ENCODE assay signal across 8 cellular contexts in genomic region chr16:28935924-28936783, GRCh38. TPM values are rescaled to one million over a fixed set of nuclear protein-coding genes. Genes with fewer than 3 reads are reported as not detected.
DNase-seq lines count a peak whose midpoint lies in the region; ATAC-seq, FAIRE-seq and TF ChIP-seq lines count a peak whose summit lies in the region.

No MANE protein-coding gene starts in this region.

- no peaks in the 10 kb centered on the region for H4K20me1 ChIP-seq in osteoblast (ENCODE audit: insufficient read depth, low read length)

- CTCF ChIA-PET in RWPE1 (lab: Yijun Ruan, JAX) = interaction anchor here (0.7 kb wide), 1 partner anchor 12 kb away, joined by 3 read pairs; no protein-coding TSS in a partner anchor

- no peak for TF ChIP-seq CTCF in RWPE1 (conservative IDR thresholded peaks at IDR 0.05; ENCODE audit: low read depth)
- TF ChIP-seq CTCF in osteoblast (IDR thresholded peaks at IDR 0.05; ENCODE audit: extremely low read depth, low read depth, low read length) = no peak
- TF ChIP-seq CTCF in suprapubic skin (IDR thresholded peaks at IDR 0.05) = no peak

- H3K4me1 ChIP-seq in osteoblast (ENCODE audit: insufficient read depth, low read length) (peaks cover 5% of the 10 kb centered on the region), suprapubic skin (peaks cover 3% of the 10 kb centered on the region)

- TF ChIP-seq EP300 in suprapubic skin (IDR thresholded peaks at IDR 0.05) = no peak

- peak overlapping the region; percentile 73 for H3K4me2 ChIP-seq in osteoblast (ENCODE audit: insufficient read depth, low read length)

- no peaks in the 10 kb centered on the region for H3K79me2 ChIP-seq in osteoblast (ENCODE audit: insufficient read depth, low read length)

- peak; percentile 93 for FAIRE-seq in GM18507 (lab: Jason Lieb, UNC)

- peak overlapping the region; percentile 72 for H3K4me3 Mint-ChIP-seq in activated T-helper 2 cell treated with anti-CD3 and anti-CD28 coated beads, Interferon-gamma antibody, Interleukin-2, Interleukin-4, amounts not matched to agents 10 μg/mL and 5 μg/mL and 100 μg/mL, durations not matched to agents 14 hours and 24 hours and 36 hours (ENCODE audit: low read depth)

- peaks cover 11% of the 10 kb centered on the region for H3K4me1 Mint-ChIP-seq in activated T-helper 2 cell treated with anti-CD3 and anti-CD28 coated beads, Interferon-gamma antibody, Interleukin-2, Interleukin-4, amounts not matched to agents 10 μg/mL and 5 μg/mL and 100 μg/mL, durations not matched to agents 14 hours and 24 hours and 36 hours (ENCODE audit: low read depth)

- H3K36me3 Mint-ChIP-seq in activated T-helper 2 cell treated with anti-CD3 and anti-CD28 coated beads, Interferon-gamma antibody, Interleukin-2, Interleukin-4, amounts not matched to agents 10 μg/mL and 5 μg/mL and 100 μg/mL, durations not matched to agents 14 hours and 24 hours and 36 hours (ENCODE audit: low read depth) = no peaks in the 10 kb centered on the region

- POLR2A ChIA-PET in RWPE1 (lab: Yijun Ruan, JAX; ENCODE audit: low non-redundant PET) = no interaction called here

- no peaks in the 10 kb centered on the region for H3K9me3 Mint-ChIP-seq in activated T-helper 2 cell treated with anti-CD3 and anti-CD28 coated beads, Interferon-gamma antibody, Interleukin-2, Interleukin-4, amounts not matched to agents 10 μg/mL and 5 μg/mL and 100 μg/mL, durations not matched to agents 14 hours and 24 hours and 36 hours

- intact Hi-C loops in activated T-helper 2 cell treated with anti-CD3 and anti-CD28 coated beads, Interferon-gamma antibody, Interleukin-2, Interleukin-4, amounts not matched to agents 10 μg/mL and 5 μg/mL and 100 μg/mL, durations not matched to agents 14 hours and 24 hours and 36 hours (cut with micrococcal nuclease) = no loop called here

- H3K27ac ChIP-seq in RWPE1 = peak overlapping the region; percentile 49
- H3K27ac ChIP-seq in osteoblast (ENCODE audit: low read depth, low read length) = no peak overlapping the region
- H3K27ac ChIP-seq in suprapubic skin = no peak overlapping the region

- no peaks in the 10 kb centered on the region for H3K9me3 ChIP-seq in osteoblast (ENCODE audit: low read depth, low read length)
- H3K9me3 ChIP-seq in suprapubic skin = no peaks in the 10 kb centered on the region

- H3K27me3 Mint-ChIP-seq in activated T-helper 2 cell treated with anti-CD3 and anti-CD28 coated beads, Interferon-gamma antibody, Interleukin-2, Interleukin-4, amounts not matched to agents 10 μg/mL and 5 μg/mL and 100 μg/mL, durations not matched to agents 14 hours and 24 hours and 36 hours (ENCODE audit: low read depth) = no peaks in the 10 kb centered on the region

- no peaks in the 10 kb centered on the region for H3K27me3 ChIP-seq in osteoblast (ENCODE audit: insufficient read depth, low read length)
- no peaks in the 10 kb centered on the region for H3K27me3 ChIP-seq in suprapubic skin

- WGBS in suprapubic skin = 33% methylated on average over 36 of the region's 36 CpGs

- TF ChIP-seq POLR2A in suprapubic skin (IDR thresholded peaks at IDR 0.05) = no peak

- ATAC-seq in HG03060 (IDR thresholded peaks at IDR 0.05; ENCODE audit: low read depth, unreplicated experiment) (peak; percentile 59), GM21619 (IDR thresholded peaks at IDR 0.05; ENCODE audit: unreplicated experiment) (no peak)

- H3K36me3 ChIP-seq in osteoblast (ENCODE audit: insufficient read depth, low read length) (no peaks in the 10 kb centered on the region), suprapubic skin (no peaks in the 10 kb centered on the region)

- peak overlapping the region; percentile 10 for H3K27ac Mint-ChIP-seq in activated T-helper 2 cell treated with anti-CD3 and anti-CD28 coated beads, Interferon-gamma antibody, Interleukin-2, Interleukin-4, amounts not matched to agents 10 μg/mL and 5 μg/mL and 100 μg/mL, durations not matched to agents 14 hours and 24 hours and 36 hours

- peak overlapping the region; percentile 88 for H2AFZ ChIP-seq in osteoblast (ENCODE audit: low read length)

- DNase-seq in GM18507 (ENCODE audit: extremely low spot score, insufficient read length, low read depth) (peak; percentile 86), RWPE1 (ENCODE audit: low spot score) (peak; percentile 90), foreskin melanocyte (peak; percentile 55), osteoblast (ENCODE audit: insufficient read length, low spot score, missing footprints) (peak; percentile 96), suprapubic skin (ENCODE audit: low spot score in 2 of 2) (peak; percentile 83 to 87)
- DNase-seq in activated T-helper 2 cell treated with anti-CD3 and anti-CD28 coated beads, Interferon-gamma antibody, Interleukin-2, Interleukin-4, amounts not matched to agents 10 μg/mL and 5 μg/mL and 100 μg/mL, durations not matched to agents 14 hours and 24 hours and 36 hours (ENCODE audit: low spot score) = peak; percentile 87

- peak overlapping the region; percentile 57 for H3K4me3 ChIP-seq in osteoblast (ENCODE audit: insufficient read depth, low read length)
- peak overlapping the region; percentile 24 for H3K4me3 ChIP-seq in suprapubic skin

RNA-seq across cellular contexts. Expression of gene CD19, which starts 4.4 kb away (rescaled TPM):
- total RNA-seq in activated T-helper 2 cell treated with anti-CD3 and anti-CD28 coated beads, Interferon-gamma antibody, Interleukin-2, Interleukin-4, amounts not matched to agents 10 μg/mL and 5 μg/mL and 100 μg/mL, durations not matched to agents 14 hours and 24 hours and 36 hours = 0.18 and 0.23 TPM in 2 replicates
- total RNA-seq in osteoblast (not detected in 2 replicates), suprapubic skin (1 to 10 TPM in 1 of 4 donors, under 1 TPM in 1, not detected in 2; 0.47 to 2.0 TPM)

RNA-seq across cellular contexts. Expression of gene RABEP2, which starts 11.1 kb away (rescaled TPM):
- total RNA-seq in activated T-helper 2 cell treated with anti-CD3 and anti-CD28 coated beads, Interferon-gamma antibody, Interleukin-2, Interleukin-4, amounts not matched to agents 10 μg/mL and 5 μg/mL and 100 μg/mL, durations not matched to agents 14 hours and 24 hours and 36 hours = 20.6 and 24.2 TPM in 2 replicates
- total RNA-seq in osteoblast = 27.4 and 31.5 TPM in 2 replicates
- total RNA-seq in suprapubic skin = 100 to 1,000 TPM in 1 of 4 donors, 10 to 100 TPM in 3; 66.7 to 108 (median 81.5) TPM

RNA-seq across cellular contexts. Expression of gene NFATC2IP, which starts 14.6 kb away (rescaled TPM):
- 98.3 and 106 TPM in 2 replicates for total RNA-seq in activated T-helper 2 cell treated with anti-CD3 and anti-CD28 coated beads, Interferon-gamma antibody, Interleukin-2, Interleukin-4, amounts not matched to agents 10 μg/mL and 5 μg/mL and 100 μg/mL, durations not matched to agents 14 hours and 24 hours and 36 hours
- total RNA-seq in osteoblast = 18.1 and 20.0 TPM in 2 replicates
- 10 to 100 TPM; 26.4 to 65.3 (median 35.1) TPM for total RNA-seq in suprapubic skin

RNA-seq across cellular contexts. Expression of gene SPNS1, which starts 38.4 kb away (rescaled TPM):
- total RNA-seq in activated T-helper 2 cell treated with anti-CD3 and anti-CD28 coated beads, Interferon-gamma antibody, Interleukin-2, Interleukin-4, amounts not matched to agents 10 μg/mL and 5 μg/mL and 100 μg/mL, durations not matched to agents 14 hours and 24 hours and 36 hours = 22.0 and 25.8 TPM in 2 replicates
- total RNA-seq in osteoblast = 50.7 and 51.9 TPM in 2 replicates
- total RNA-seq in suprapubic skin = 10 to 100 TPM; 26.0 to 42.8 (median 32.7) TPM

RNA-seq across cellular contexts. Expression of gene LAT, which starts 48.7 kb away (rescaled TPM):
- total RNA-seq in activated T-helper 2 cell treated with anti-CD3 and anti-CD28 coated beads, Interferon-gamma antibody, Interleukin-2, Interleukin-4, amounts not matched to agents 10 μg/mL and 5 μg/mL and 100 μg/mL, durations not matched to agents 14 hours and 24 hours and 36 hours = 273 and 294 TPM in 2 replicates
- total RNA-seq in osteoblast = 1.2 and 1.4 TPM in 2 replicates
- 10 to 100 TPM in 2 of 4 donors, 1 to 10 TPM in 2; 1.3 to 17.9 (median 9.9) TPM for total RNA-seq in suprapubic skin
